Comparison of ENCODE assay signal across 8 cellular contexts in the genomic region with DNA sequence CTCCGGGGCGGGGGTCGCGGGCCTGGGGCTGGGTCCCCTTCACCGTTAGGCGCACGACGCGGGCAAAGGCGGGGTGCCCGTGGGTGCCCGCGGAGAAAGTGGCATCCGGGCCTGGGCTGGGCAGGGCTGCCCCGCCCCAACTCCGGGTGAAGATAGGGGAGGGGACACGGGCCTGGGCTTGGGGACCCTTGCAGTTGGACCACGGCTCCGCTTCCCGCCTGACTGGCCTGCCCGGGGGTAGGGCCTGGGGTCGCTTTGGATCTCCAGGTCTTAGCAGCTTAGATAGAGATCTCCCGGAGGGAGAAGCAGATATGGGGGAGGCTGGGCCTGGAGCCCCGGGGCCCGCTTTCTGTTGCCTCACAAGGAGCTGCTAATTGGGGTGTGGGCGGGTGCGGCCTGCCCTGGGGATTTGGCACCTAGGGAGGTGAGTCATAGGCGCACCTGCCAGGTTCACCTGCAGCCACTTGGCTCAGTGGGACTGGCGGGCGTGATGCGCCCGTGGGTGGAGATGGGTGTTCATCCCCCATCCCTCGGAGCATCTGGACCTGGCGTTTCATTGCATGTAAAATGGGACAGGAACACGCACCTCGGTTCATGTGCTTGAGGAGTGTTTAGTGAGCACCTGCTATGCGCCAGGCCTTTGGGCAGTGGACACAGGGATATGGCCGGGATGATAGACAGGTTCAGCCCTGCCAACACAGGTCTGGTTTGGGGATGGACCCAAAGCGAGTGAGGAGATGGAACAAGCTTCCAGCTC. TPM values are rescaled to one million over a fixed set of nuclear protein-coding genes. Genes with fewer than 3 reads are reported as not detected.
DNase-seq lines count a peak whose midpoint lies in the region; ATAC-seq, FAIRE-seq and TF ChIP-seq lines count a peak whose summit lies in the region.

No MANE protein-coding gene starts in this region.

- DNase-seq in bronchial epithelial cell (ENCODE audit: low read depth), result peak; percentile 58
- DNase-seq in mesothelial cell of epicardium (ENCODE audit: low spot score in 2 of 2, unreplicated experiment in 2 of 2), result peak in 1 of 2 experiments; percentile 43
- peak in 1 of 49 donors; percentile 50 for DNase-seq in substantia nigra (lab: John Stamatoyannopoulos, UW)
- no peak for DNase-seq in midbrain (lab: John Stamatoyannopoulos, UW)
- no peak for DNase-seq in SK-N-DZ (ENCODE audit: low spot score)

- FAIRE-seq in bronchial epithelial cell (lab: Jason Lieb, UNC), result peak; percentile 83

- H3K36me3 ChIP-seq in ES-I3 (ENCODE audit: insufficient read depth, low read length), result peaks cover 5% of the 10 kb centered on the region
- H3K36me3 ChIP-seq in SU-DHL-6 (ENCODE audit: low read length), result no peaks in the 10 kb centered on the region
- H3K36me3 ChIP-seq in bronchial epithelial cell (ENCODE audit: control insufficient read depth, insufficient read depth, low read length), result peaks cover 4% of the 10 kb centered on the region

- no peak overlapping the region for H2AFZ ChIP-seq in SU-DHL-6 (ENCODE audit: low read depth, low read length, severe bottlenecking)

- peak; percentile 32 for ATAC-seq in HG02759 (IDR thresholded peaks at IDR 0.05; ENCODE audit: unreplicated experiment)

- H3K4me1 ChIP-seq in ES-I3 (ENCODE audit: insufficient read depth, low read length), result peaks cover 11% of the 10 kb centered on the region

- H3K27me3 ChIP-seq in SU-DHL-6 (ENCODE audit: low read length) (no peaks in the 10 kb centered on the region), bronchial epithelial cell (ENCODE audit: control insufficient read depth, insufficient read depth, low read length) (no peaks in the 10 kb centered on the region)

- peak overlapping the region; percentile 90 for H3K4me3 ChIP-seq in SU-DHL-6 (ENCODE audit: insufficient read depth, low read length, poor library complexity, severe bottlenecking)
- H3K4me3 ChIP-seq in bronchial epithelial cell (ENCODE audit: low read depth, low read length), result peak overlapping the region; percentile 69

- TF ChIP-seq CTCF in SU-DHL-6 (IDR thresholded peaks at IDR 0.05; ENCODE audit: insufficient read depth, low read length, poor library complexity, severe bottlenecking) (no peak), bronchial epithelial cell (IDR thresholded peaks at IDR 0.05; ENCODE audit: insufficient read depth, low read length, severe bottlenecking) (no peak), mesothelial cell of epicardium (IDR thresholded peaks at IDR 0.05; ENCODE audit: unreplicated experiment) (no peak)

- H3K4me2 ChIP-seq in SU-DHL-6 (ENCODE audit: low read depth, low read length, poor library complexity, severe bottlenecking), result peak overlapping the region; percentile 70

- no peaks in the 10 kb centered on the region for H3K9me3 Mint-ChIP-seq in mesothelial cell of epicardium

- no peaks in the 10 kb centered on the region for H3K9me2 ChIP-seq in SU-DHL-6 (replicated peaks; ENCODE audit: insufficient read depth, low read length)

- peaks cover 14% of the 10 kb centered on the region for H3K36me3 Mint-ChIP-seq in mesothelial cell of epicardium

- no peaks in the 10 kb centered on the region for H3F3A ChIP-seq in SU-DHL-6 (ENCODE audit: insufficient read depth)

- H3K79me2 ChIP-seq in SU-DHL-6 (ENCODE audit: insufficient read depth, low read length), result peaks cover 24% of the 10 kb centered on the region

- H4K20me1 ChIP-seq in SU-DHL-6 (ENCODE audit: low read depth, low read length), result peaks cover 4% of the 10 kb centered on the region; the same call in 1 of the 2 replicates

- peak overlapping the region; percentile 59 for H3K27ac Mint-ChIP-seq in mesothelial cell of epicardium

- H3K9ac ChIP-seq in ES-I3 (ENCODE audit: low read depth, low read length) (peak overlapping the region; percentile 81), SU-DHL-6 (ENCODE audit: low read length) (peak overlapping the region; percentile 73)

- no peaks in the 10 kb centered on the region for H3K27me3 Mint-ChIP-seq in mesothelial cell of epicardium (ENCODE audit: low read depth)

- no peak overlapping the region; the same call in 1 of the 2 replicates for H3K27ac ChIP-seq in SU-DHL-6 (ENCODE audit: low read depth, low read length)
- H3K27ac ChIP-seq in substantia nigra (ENCODE audit: low read depth, low read length, poor library complexity, severe bottlenecking), result peak overlapping the region; percentile 53

- H3K9me3 ChIP-seq in ES-I3 (ENCODE audit: control insufficient read depth, insufficient read depth, low read length) (no peaks in the 10 kb centered on the region), SU-DHL-6 (ENCODE audit: insufficient read depth, low read length) (no peaks in the 10 kb centered on the region)

- H3K4me3 Mint-ChIP-seq in mesothelial cell of epicardium, result peak overlapping the region; percentile 72

- H3K4me1 Mint-ChIP-seq in mesothelial cell of epicardium, result peaks cover 23% of the 10 kb centered on the region

RNA-seq across cellular contexts. Expression of a gene that starts 0.6 kb away (rescaled TPM):
- total RNA-seq in bronchial epithelial cell (3.7 and 15.9 TPM in 2 replicates), mesothelial cell of epicardium (66.1 to 79.0 TPM (median 68.6 TPM) in 3 replicates)
- 9.4 and 23.3 TPM in 2 replicates for polyA plus RNA-seq in SK-N-DZ (2014; cell fraction: cytosol; rRNA removed)
- 5.7 and 20.2 TPM in 2 replicates for polyA plus RNA-seq in SK-N-DZ (2014; cell fraction: nucleus; rRNA removed)

RNA-seq across cellular contexts. Expression of a gene that starts 31.4 kb away (rescaled TPM):
- total RNA-seq in bronchial epithelial cell (0.26 and 0.90 TPM in 2 replicates), mesothelial cell of epicardium (3.8 to 6.2 TPM (median 4.6 TPM) in 3 replicates)
- 11.8 and 13.1 TPM in 2 replicates for polyA plus RNA-seq in SK-N-DZ (2014; cell fraction: cytosol; rRNA removed)
- polyA plus RNA-seq in SK-N-DZ (2014; cell fraction: nucleus; rRNA removed), result 15.7 and 16.8 TPM in 2 replicates

RNA-seq across cellular contexts. Expression of a gene that starts 31.8 kb away (rescaled TPM):
- total RNA-seq in bronchial epithelial cell, result under 0.01 TPM in 1 of 2 replicates, not detected in the other
- 0.41 to 1.1 TPM (median 0.60 TPM) in 3 replicates for total RNA-seq in mesothelial cell of epicardium
- 3.8 and 4.0 TPM in 2 replicates for polyA plus RNA-seq in SK-N-DZ (2014; cell fraction: cytosol; rRNA removed)
- 11.3 and 12.9 TPM in 2 replicates for polyA plus RNA-seq in SK-N-DZ (2014; cell fraction: nucleus; rRNA removed)
